In the genomic region with DNA sequence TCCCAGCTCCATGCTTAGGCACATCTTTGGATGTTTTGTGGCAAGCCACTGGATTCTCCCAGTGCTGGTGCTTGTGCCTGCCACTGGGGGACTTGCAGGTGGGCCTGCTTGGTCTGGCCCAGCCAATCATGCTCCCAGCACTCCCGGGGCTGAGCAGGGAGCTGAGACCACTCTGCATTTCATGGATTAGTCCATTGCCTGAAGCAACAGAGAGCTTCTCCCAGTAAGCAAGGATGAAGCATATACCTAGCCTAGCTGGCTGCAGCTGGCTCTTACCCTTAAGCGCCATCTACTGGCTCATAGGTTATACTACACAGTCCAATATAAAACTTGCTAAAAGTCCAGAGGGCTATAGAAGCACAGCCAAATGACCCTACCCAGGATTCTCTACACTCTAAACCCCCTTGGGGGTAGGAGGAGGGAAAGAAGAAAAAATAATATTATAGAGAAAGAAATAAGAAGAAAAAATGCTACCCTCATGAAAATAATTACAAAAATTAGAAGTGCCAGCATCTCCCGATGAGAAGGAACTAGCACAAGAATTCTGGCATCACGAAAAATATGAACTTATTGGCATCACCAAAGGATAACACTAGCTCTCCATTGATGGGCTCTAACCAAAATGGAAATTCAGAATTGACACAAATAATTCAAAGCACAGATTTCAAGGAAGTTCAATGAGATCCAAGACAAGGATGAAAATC, we compare ENCODE assay signal across 1 cellular context.
TF ChIP-seq lines count a peak whose summit lies in the region.

No MANE protein-coding gene starts in this region.

TF ChIP-seq in H1, 55 proteins besides CTCF, POLR2A, EP300 and RAD21 (continued from another document):
- TF ChIP-seq, protein P1, sequence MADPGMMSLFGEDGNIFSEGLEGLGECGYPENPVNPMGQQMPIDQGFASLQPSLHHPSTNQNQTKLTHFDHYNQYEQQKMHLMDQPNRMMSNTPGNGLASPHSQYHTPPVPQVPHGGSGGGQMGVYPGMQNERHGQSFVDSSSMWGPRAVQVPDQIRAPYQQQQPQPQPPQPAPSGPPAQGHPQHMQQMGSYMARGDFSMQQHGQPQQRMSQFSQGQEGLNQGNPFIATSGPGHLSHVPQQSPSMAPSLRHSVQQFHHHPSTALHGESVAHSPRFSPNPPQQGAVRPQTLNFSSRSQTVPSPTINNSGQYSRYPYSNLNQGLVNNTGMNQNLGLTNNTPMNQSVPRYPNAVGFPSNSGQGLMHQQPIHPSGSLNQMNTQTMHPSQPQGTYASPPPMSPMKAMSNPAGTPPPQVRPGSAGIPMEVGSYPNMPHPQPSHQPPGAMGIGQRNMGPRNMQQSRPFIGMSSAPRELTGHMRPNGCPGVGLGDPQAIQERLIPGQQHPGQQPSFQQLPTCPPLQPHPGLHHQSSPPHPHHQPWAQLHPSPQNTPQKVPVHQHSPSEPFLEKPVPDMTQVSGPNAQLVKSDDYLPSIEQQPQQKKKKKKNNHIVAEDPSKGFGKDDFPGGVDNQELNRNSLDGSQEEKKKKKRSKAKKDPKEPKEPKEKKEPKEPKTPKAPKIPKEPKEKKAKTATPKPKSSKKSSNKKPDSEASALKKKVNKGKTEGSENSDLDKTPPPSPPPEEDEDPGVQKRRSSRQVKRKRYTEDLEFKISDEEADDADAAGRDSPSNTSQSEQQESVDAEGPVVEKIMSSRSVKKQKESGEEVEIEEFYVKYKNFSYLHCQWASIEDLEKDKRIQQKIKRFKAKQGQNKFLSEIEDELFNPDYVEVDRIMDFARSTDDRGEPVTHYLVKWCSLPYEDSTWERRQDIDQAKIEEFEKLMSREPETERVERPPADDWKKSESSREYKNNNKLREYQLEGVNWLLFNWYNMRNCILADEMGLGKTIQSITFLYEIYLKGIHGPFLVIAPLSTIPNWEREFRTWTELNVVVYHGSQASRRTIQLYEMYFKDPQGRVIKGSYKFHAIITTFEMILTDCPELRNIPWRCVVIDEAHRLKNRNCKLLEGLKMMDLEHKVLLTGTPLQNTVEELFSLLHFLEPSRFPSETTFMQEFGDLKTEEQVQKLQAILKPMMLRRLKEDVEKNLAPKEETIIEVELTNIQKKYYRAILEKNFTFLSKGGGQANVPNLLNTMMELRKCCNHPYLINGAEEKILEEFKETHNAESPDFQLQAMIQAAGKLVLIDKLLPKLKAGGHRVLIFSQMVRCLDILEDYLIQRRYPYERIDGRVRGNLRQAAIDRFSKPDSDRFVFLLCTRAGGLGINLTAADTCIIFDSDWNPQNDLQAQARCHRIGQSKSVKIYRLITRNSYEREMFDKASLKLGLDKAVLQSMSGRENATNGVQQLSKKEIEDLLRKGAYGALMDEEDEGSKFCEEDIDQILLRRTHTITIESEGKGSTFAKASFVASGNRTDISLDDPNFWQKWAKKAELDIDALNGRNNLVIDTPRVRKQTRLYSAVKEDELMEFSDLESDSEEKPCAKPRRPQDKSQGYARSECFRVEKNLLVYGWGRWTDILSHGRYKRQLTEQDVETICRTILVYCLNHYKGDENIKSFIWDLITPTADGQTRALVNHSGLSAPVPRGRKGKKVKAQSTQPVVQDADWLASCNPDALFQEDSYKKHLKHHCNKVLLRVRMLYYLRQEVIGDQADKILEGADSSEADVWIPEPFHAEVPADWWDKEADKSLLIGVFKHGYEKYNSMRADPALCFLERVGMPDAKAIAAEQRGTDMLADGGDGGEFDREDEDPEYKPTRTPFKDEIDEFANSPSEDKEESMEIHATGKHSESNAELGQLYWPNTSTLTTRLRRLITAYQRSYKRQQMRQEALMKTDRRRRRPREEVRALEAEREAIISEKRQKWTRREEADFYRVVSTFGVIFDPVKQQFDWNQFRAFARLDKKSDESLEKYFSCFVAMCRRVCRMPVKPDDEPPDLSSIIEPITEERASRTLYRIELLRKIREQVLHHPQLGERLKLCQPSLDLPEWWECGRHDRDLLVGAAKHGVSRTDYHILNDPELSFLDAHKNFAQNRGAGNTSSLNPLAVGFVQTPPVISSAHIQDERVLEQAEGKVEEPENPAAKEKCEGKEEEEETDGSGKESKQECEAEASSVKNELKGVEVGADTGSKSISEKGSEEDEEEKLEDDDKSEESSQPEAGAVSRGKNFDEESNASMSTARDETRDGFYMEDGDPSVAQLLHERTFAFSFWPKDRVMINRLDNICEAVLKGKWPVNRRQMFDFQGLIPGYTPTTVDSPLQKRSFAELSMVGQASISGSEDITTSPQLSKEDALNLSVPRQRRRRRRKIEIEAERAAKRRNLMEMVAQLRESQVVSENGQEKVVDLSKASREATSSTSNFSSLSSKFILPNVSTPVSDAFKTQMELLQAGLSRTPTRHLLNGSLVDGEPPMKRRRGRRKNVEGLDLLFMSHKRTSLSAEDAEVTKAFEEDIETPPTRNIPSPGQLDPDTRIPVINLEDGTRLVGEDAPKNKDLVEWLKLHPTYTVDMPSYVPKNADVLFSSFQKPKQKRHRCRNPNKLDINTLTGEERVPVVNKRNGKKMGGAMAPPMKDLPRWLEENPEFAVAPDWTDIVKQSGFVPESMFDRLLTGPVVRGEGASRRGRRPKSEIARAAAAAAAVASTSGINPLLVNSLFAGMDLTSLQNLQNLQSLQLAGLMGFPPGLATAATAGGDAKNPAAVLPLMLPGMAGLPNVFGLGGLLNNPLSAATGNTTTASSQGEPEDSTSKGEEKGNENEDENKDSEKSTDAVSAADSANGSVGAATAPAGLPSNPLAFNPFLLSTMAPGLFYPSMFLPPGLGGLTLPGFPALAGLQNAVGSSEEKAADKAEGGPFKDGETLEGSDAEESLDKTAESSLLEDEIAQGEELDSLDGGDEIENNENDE (IDR thresholded peaks at IDR 0.05; ENCODE audit: insufficient replicate concordance, low read length): no peak
- TF ChIP-seq NRF1 (IDR thresholded peaks at IDR 0.05; ENCODE audit: low read depth, low read length): no peak
- no peak for TF ChIP-seq CBX5 (IDR thresholded peaks at IDR 0.05; ENCODE audit: low read depth, low read length)
- TF ChIP-seq GABPA (IDR thresholded peaks at IDR 0.05; ENCODE audit: borderline replicate concordance, insufficient read depth, low read length): no peak
- no peak for TF ChIP-seq EGR1 (IDR thresholded peaks at IDR 0.05; ENCODE audit: borderline replicate concordance, low read depth, low read length)
- TF ChIP-seq TAF1 (IDR thresholded peaks at IDR 0.05; ENCODE audit: low read depth, low read length): no peak
- TF ChIP-seq KDM5A (IDR thresholded peaks at IDR 0.05; ENCODE audit: low read length): no peak
- no peak for TF ChIP-seq SIRT6 (IDR thresholded peaks at IDR 0.05; ENCODE audit: low read length)
